In genomic region chr20:50113420-50114224, GRCh38 we compare ENCODE assay signal across 8 cellular contexts. TPM values are rescaled to one million over a fixed set of nuclear protein-coding genes. Genes with fewer than 3 reads are reported as not detected.
DNase-seq lines count a peak whose midpoint lies in the region; ATAC-seq, FAIRE-seq and TF ChIP-seq lines count a peak whose summit lies in the region.

No MANE protein-coding gene starts in this region.

- H3K9me3 ChIP-seq in kidney (ENCODE audit: control insufficient read depth in 1 of 2, low read length in 2 of 2) (no peaks in the 10 kb centered on the region), testis (no peaks in the 10 kb centered on the region)

- peak overlapping the region; percentile 95 to 97 for H3K27ac ChIP-seq in kidney (ENCODE audit: low read depth in 2 of 2, low read length in 2 of 2)
- H3K27ac ChIP-seq in testis, result peak overlapping the region; percentile 90 to 98

- intact Hi-C loops in kidney (cut with DNase I) (no loop called here), testis (cut with DNase I; ENCODE audit: low total_unique reads) (no loop called here)

- DNase-seq in activated CD4-positive, alpha-beta T cell treated with anti-CD3 and anti-CD28 coated beads, Interleukin-2, amount 10 ng/mL, durations not matched to agents 7 days and 5 days, result no peak
- no peak for DNase-seq in activated CD4-positive, alpha-beta T cell treated with anti-CD3 and anti-CD28 coated beads, Interleukin-2, amount 50 U/mL, for 4 hours
- DNase-seq in activated naive CD8-positive, alpha-beta T cell treated with anti-CD3 and anti-CD28 coated beads, Interleukin-2, amount 10 ng/mL, durations not matched to agents 7 days and 5 days, result no peak
- DNase-seq in kidney (no peak), testis (no peak)
- DNase-seq in stimulated activated CD4-positive, alpha-beta T cell treated with anti-CD3 and anti-CD28 coated beads, Interleukin-2, amount 100 ng/mL, for 24 hours, result no peak

- no peak for ATAC-seq in activated naive CD8-positive, alpha-beta T cell treated with anti-CD3 and anti-CD28 coated beads, Interleukin-2, amount 10 ng/mL, durations not matched to agents 7 days and 5 days (ENCODE audit: low read depth)
- ATAC-seq in GM18498 (IDR thresholded peaks at IDR 0.05; ENCODE audit: unreplicated experiment), result no peak
- ATAC-seq in GM21515 (IDR thresholded peaks at IDR 0.05; ENCODE audit: unreplicated experiment), result no peak

- 11 to 14% methylated on average over 11 of the region's 11 CpGs for WGBS in testis, 2 donors

- H3K9me3 Mint-ChIP-seq in activated CD4-positive, alpha-beta T cell treated with anti-CD3 and anti-CD28 coated beads, Interleukin-2, amount 10 ng/mL, durations not matched to agents 7 days and 5 days, result no peaks in the 10 kb centered on the region
- no peaks in the 10 kb centered on the region for H3K9me3 Mint-ChIP-seq in activated naive CD8-positive, alpha-beta T cell treated with anti-CD3 and anti-CD28 coated beads, Interleukin-2, amount 10 ng/mL, durations not matched to agents 7 days and 5 days

- H3K36me3 ChIP-seq in kidney (ENCODE audit: control insufficient read depth in 1 of 2, insufficient read depth in 2 of 2, low read length in 2 of 2) (no peaks in the 10 kb centered on the region), testis (ENCODE audit: low read depth, missing control alignments) (no peaks in the 10 kb centered on the region)

- H3K4me1 Mint-ChIP-seq in activated CD4-positive, alpha-beta T cell treated with anti-CD3 and anti-CD28 coated beads, Interleukin-2, amount 10 ng/mL, durations not matched to agents 7 days and 5 days, result peaks cover 70% of the 10 kb centered on the region
- H3K4me1 Mint-ChIP-seq in activated naive CD8-positive, alpha-beta T cell treated with anti-CD3 and anti-CD28 coated beads, Interleukin-2, amount 10 ng/mL, durations not matched to agents 7 days and 5 days, result peaks cover 61% of the 10 kb centered on the region

- POLR2A ChIA-PET in activated CD4-positive, alpha-beta T cell treated with anti-CD3 and anti-CD28 coated beads, Interleukin-2, amount 10 ng/mL, durations not matched to agents 7 days and 5 days (lab: Charles Lee), result interaction anchor here (0.5 to 1.3 kb wide), 2 partner anchors 19 to 40 kb away, joined by 3 read pairs; partner anchors contain the start of gene PEDS1
- POLR2A ChIA-PET in activated naive CD8-positive, alpha-beta T cell treated with anti-CD3 and anti-CD28 coated beads, Interleukin-2, amount 10 ng/mL, durations not matched to agents 7 days and 5 days (lab: Charles Lee), result interaction anchor here (0.8 to 5.9 kb wide), 6 partner anchors 8 to 370 kb away, joined by 3 to 42 read pairs (median 4); partner anchors contain the start of gene PEDS1

- no peak for TF ChIP-seq CTCF in kidney (IDR thresholded peaks at IDR 0.05; ENCODE audit: borderline replicate concordance, extremely low read depth, insufficient read depth)
- no peak for TF ChIP-seq CTCF in testis (IDR thresholded peaks at IDR 0.05)

- H3K4me1 ChIP-seq in kidney (ENCODE audit: control insufficient read depth in 1 of 2, insufficient read depth in 1 of 2, low read depth in 1 of 2, low read length in 2 of 2) (peaks cover 37 to 41% of the 10 kb centered on the region in 2 donors), testis (peaks cover 21% of the 10 kb centered on the region)

- FAIRE-seq in kidney (lab: Jason Lieb, UNC), result no peak

- peaks cover 26% of the 10 kb centered on the region for H3K36me3 Mint-ChIP-seq in activated CD4-positive, alpha-beta T cell treated with anti-CD3 and anti-CD28 coated beads, Interleukin-2, amount 10 ng/mL, durations not matched to agents 7 days and 5 days (ENCODE audit: low read depth)
- peaks cover 13% of the 10 kb centered on the region for H3K36me3 Mint-ChIP-seq in activated naive CD8-positive, alpha-beta T cell treated with anti-CD3 and anti-CD28 coated beads, Interleukin-2, amount 10 ng/mL, durations not matched to agents 7 days and 5 days

- H3K9ac ChIP-seq in kidney (ENCODE audit: low read length in 2 of 2), result peak overlapping the region; percentile 85 to 86

- no peaks in the 10 kb centered on the region for H3K27me3 ChIP-seq in testis

- H3K27me3 Mint-ChIP-seq in activated CD4-positive, alpha-beta T cell treated with anti-CD3 and anti-CD28 coated beads, Interleukin-2, amount 10 ng/mL, durations not matched to agents 7 days and 5 days, result no peaks in the 10 kb centered on the region
- no peaks in the 10 kb centered on the region for H3K27me3 Mint-ChIP-seq in activated naive CD8-positive, alpha-beta T cell treated with anti-CD3 and anti-CD28 coated beads, Interleukin-2, amount 10 ng/mL, durations not matched to agents 7 days and 5 days

- peak overlapping the region; percentile 99 for H3K4me3 Mint-ChIP-seq in activated CD4-positive, alpha-beta T cell treated with anti-CD3 and anti-CD28 coated beads, Interleukin-2, amount 10 ng/mL, durations not matched to agents 7 days and 5 days
- H3K4me3 Mint-ChIP-seq in activated naive CD8-positive, alpha-beta T cell treated with anti-CD3 and anti-CD28 coated beads, Interleukin-2, amount 10 ng/mL, durations not matched to agents 7 days and 5 days, result peak overlapping the region; percentile 96

- peak overlapping the region; percentile 73 to 78 for H3K4me3 ChIP-seq in kidney (ENCODE audit: low read length in 2 of 2)
- H3K4me3 ChIP-seq in testis, result peak overlapping the region; percentile 98 to 100

- H3K27ac Mint-ChIP-seq in activated CD4-positive, alpha-beta T cell treated with anti-CD3 and anti-CD28 coated beads, Interleukin-2, amount 10 ng/mL, durations not matched to agents 7 days and 5 days, result peak overlapping the region; percentile 90
- peak overlapping the region; percentile 95 for H3K27ac Mint-ChIP-seq in activated naive CD8-positive, alpha-beta T cell treated with anti-CD3 and anti-CD28 coated beads, Interleukin-2, amount 10 ng/mL, durations not matched to agents 7 days and 5 days

- TF ChIP-seq POLR2A in testis (IDR thresholded peaks at IDR 0.05), result no peak

- CTCF ChIA-PET in activated CD4-positive, alpha-beta T cell treated with anti-CD3 and anti-CD28 coated beads, Interleukin-2, amount 10 ng/mL, durations not matched to agents 7 days and 5 days (lab: Charles Lee), result interaction anchor here (1.4 to 1.8 kb wide), 3 partner anchors 9 to 40 kb away, joined by 3 to 7 read pairs (median 3); partner anchors contain the start of gene PEDS1

RNA-seq across cellular contexts. Expression of gene UBE2V1, which starts 0.7 kb away (rescaled TPM):
- total RNA-seq in activated CD4-positive, alpha-beta T cell treated with anti-CD3 and anti-CD28 coated beads, Interleukin-2, amount 10 ng/mL, durations not matched to agents 7 days and 5 days, result 100 to 1,000 TPM; 111 to 144 TPM
- total RNA-seq in activated naive CD8-positive, alpha-beta T cell treated with anti-CD3 and anti-CD28 coated beads, Interleukin-2, amount 10 ng/mL, durations not matched to agents 7 days and 5 days, result 100 to 1,000 TPM; 124 to 140 TPM
- 99.1 TPM for total RNA-seq in kidney
- 105 TPM for polyA plus RNA-seq in kidney (ENCODE audit: insufficient read depth, low read depth, low replicate concordance)
- total RNA-seq in testis, result 10 to 100 TPM; 78.1 to 80.5 TPM
- polyA plus RNA-seq in testis (ENCODE audit: insufficient read depth, low read depth, low replicate concordance), result 121 TPM

RNA-seq across cellular contexts. Expression of gene PEDS1, which starts 39.9 kb away (rescaled TPM):
- 10 to 100 TPM; 27.9 to 31.3 TPM for total RNA-seq in activated CD4-positive, alpha-beta T cell treated with anti-CD3 and anti-CD28 coated beads, Interleukin-2, amount 10 ng/mL, durations not matched to agents 7 days and 5 days
- total RNA-seq in activated naive CD8-positive, alpha-beta T cell treated with anti-CD3 and anti-CD28 coated beads, Interleukin-2, amount 10 ng/mL, durations not matched to agents 7 days and 5 days, result 10 to 100 TPM; 22.1 to 24.5 TPM
- total RNA-seq in kidney (16.3 TPM), testis (10 to 100 TPM; 40.1 to 45.5 TPM)
- polyA plus RNA-seq in kidney (ENCODE audit: insufficient read depth, low read depth, low replicate concordance) (18.3 TPM), testis (ENCODE audit: insufficient read depth, low read depth, low replicate concordance) (39.3 TPM)
